Comparison of ENCODE assay signal across 21 cellular contexts in genomic region chr12:129886541-129886940, GRCh38. TPM values are rescaled to one million over a fixed set of nuclear protein-coding genes. Genes with fewer than 3 reads are reported as not detected.
DNase-seq lines count a peak whose midpoint lies in the region; FAIRE-seq and TF ChIP-seq lines count a peak whose summit lies in the region.
"Had no signal": no experiment of that assay in that cellular context is flagged by ENCODE, and none has a peak within 500 bp of the region (broad histone marks: within the 10 kb centered on the region; RNA-seq: fewer than 3 reads in every experiment).

No MANE protein-coding gene starts in this region.

- DNase-seq in NCI-H748 (lab: John Stamatoyannopoulos, UW; ENCODE audit: unreplicated experiment) (peak; percentile 19), NCI-H748 treated with DMSO at 0.1 percent for 48 hours (lab: John Stamatoyannopoulos, UW) (no peak), astrocyte (ENCODE audit: low read depth) (no peak), esophagus muscularis mucosa (ENCODE audit: extremely low spot score) (peak; percentile 57), osteocyte (ENCODE audit: extremely low spot score, unreplicated experiment) (peak; percentile 65), germinal center (ENCODE audit: low spot score) (no peak), NCI-H1105 (lab: John Stamatoyannopoulos, UW) (no peak)
- DNase-seq: ACHN; BE2C; C1 segment of cervical spinal cord; CD4-positive, CD25-positive, alpha-beta regulatory T cell; CD8-positive, alpha-beta memory T cell; DMS 273 treated with DMSO at 0.1 percent for 48 hours; GDM1; GM23248; HFFc6 had no signal

- H3K79me2 ChIP-seq in astrocyte (ENCODE audit: insufficient read depth, low read length), result peaks cover 10% of the 10 kb centered on the region

- H3K4me1 ChIP-seq in astrocyte (ENCODE audit: insufficient read depth, low read length), result no peaks in the 10 kb centered on the region
- H3K4me1 ChIP-seq in esophagus muscularis mucosa, result no peaks in the 10 kb centered on the region
- H3K4me1 ChIP-seq: BE2C had no signal

- no peaks in the 10 kb centered on the region for H4K20me1 ChIP-seq in astrocyte (ENCODE audit: insufficient read depth, low read length)

- H3K36me3 ChIP-seq in astrocyte (ENCODE audit: insufficient read depth, low read length) (no peaks in the 10 kb centered on the region), esophagus muscularis mucosa (no peaks in the 10 kb centered on the region)
- H3K36me3 ChIP-seq: BE2C had no signal

- WGBS in esophagus muscularis mucosa, result 47% methylated on average over 5 of the region's 5 CpGs

- intact Hi-C loops in esophagus muscularis mucosa (cut with DNase I), result no loop called here

- no peak overlapping the region for H3K27ac ChIP-seq in astrocyte (ENCODE audit: low read depth, low read length)
- no peak overlapping the region for H3K27ac ChIP-seq in esophagus muscularis mucosa (replicated peaks in 1 of 4)
- H3K27ac ChIP-seq: GM23248, HL-60 had no signal

- H3K4me3 Mint-ChIP-seq in astrocyte (ENCODE audit: unreplicated experiment) (no peak overlapping the region), osteocyte (ENCODE audit: unreplicated experiment) (no peak overlapping the region)
- H3K4me3 Mint-ChIP-seq: CD4-positive, CD25-positive, alpha-beta regulatory T cell; CD8-positive, alpha-beta memory T cell; HFFc6 had no signal

- no peak for TF ChIP-seq EP300 in esophagus muscularis mucosa (IDR thresholded peaks at IDR 0.05)

- H3K9ac ChIP-seq in astrocyte (ENCODE audit: low read length), result no peak overlapping the region
- H3K9ac ChIP-seq: GM23248 had no signal

- no peaks in the 10 kb centered on the region for H3K36me3 Mint-ChIP-seq in astrocyte (ENCODE audit: low read depth, unreplicated experiment)
- peaks cover 7% of the 10 kb centered on the region for H3K36me3 Mint-ChIP-seq in osteocyte (ENCODE audit: unreplicated experiment)
- H3K36me3 Mint-ChIP-seq: CD4-positive, CD25-positive, alpha-beta regulatory T cell; CD8-positive, alpha-beta memory T cell had no signal

- no peak for TF ChIP-seq POLR2A in esophagus muscularis mucosa (IDR thresholded peaks at IDR 0.05; ENCODE audit: low read depth)

- H3K4me3 ChIP-seq in astrocyte (ENCODE audit: insufficient read depth, low read depth, low read length) (no peak overlapping the region), esophagus muscularis mucosa (no peak overlapping the region)
- H3K4me3 ChIP-seq: GM23248 had no signal

- H3K27me3 Mint-ChIP-seq in astrocyte (ENCODE audit: low read depth, unreplicated experiment), result no peaks in the 10 kb centered on the region
- H3K27me3 Mint-ChIP-seq in osteocyte (ENCODE audit: unreplicated experiment), result no peaks in the 10 kb centered on the region
- H3K27me3 Mint-ChIP-seq: CD4-positive, CD25-positive, alpha-beta regulatory T cell; CD8-positive, alpha-beta memory T cell had no signal

- H3K9me3 Mint-ChIP-seq in astrocyte (ENCODE audit: unreplicated experiment), result peaks cover 3% of the 10 kb centered on the region
- H3K9me3 Mint-ChIP-seq in osteocyte (ENCODE audit: unreplicated experiment), result peaks cover 14% of the 10 kb centered on the region
- H3K9me3 Mint-ChIP-seq: CD8-positive, alpha-beta memory T cell had no signal

- H3K4me1 Mint-ChIP-seq in astrocyte (ENCODE audit: low read depth, unreplicated experiment), result no peaks in the 10 kb centered on the region
- peaks cover 15% of the 10 kb centered on the region for H3K4me1 Mint-ChIP-seq in osteocyte (ENCODE audit: unreplicated experiment)
- H3K4me1 Mint-ChIP-seq: CD4-positive, CD25-positive, alpha-beta regulatory T cell; CD8-positive, alpha-beta memory T cell had no signal

- H3K9me3 ChIP-seq in astrocyte (ENCODE audit: insufficient read depth, low read depth, low read length), result no peaks in the 10 kb centered on the region
- H3K9me3 ChIP-seq in esophagus muscularis mucosa, result no peaks in the 10 kb centered on the region
- H3K9me3 ChIP-seq: BE2C had no signal

- TF ChIP-seq CTCF in astrocyte (IDR thresholded peaks at IDR 0.05; ENCODE audit: insufficient read depth, low read depth, low read length) (no peak), esophagus muscularis mucosa (IDR thresholded peaks at IDR 0.05) (no peak), osteocyte (IDR thresholded peaks at IDR 0.05) (no peak)

- FAIRE-seq in astrocyte (lab: Jason Lieb, UNC), result no peak
- FAIRE-seq: A204.1, GM12892, GM18507, H54 had no signal

- H3K27ac Mint-ChIP-seq in astrocyte (ENCODE audit: unreplicated experiment) (no peak overlapping the region), osteocyte (ENCODE audit: unreplicated experiment) (peak overlapping the region; percentile 61)
- H3K27ac Mint-ChIP-seq: CD4-positive, CD25-positive, alpha-beta regulatory T cell; CD8-positive, alpha-beta memory T cell; HFFc6 had no signal

- peak overlapping the region; percentile 45 for H3K4me2 ChIP-seq in astrocyte (ENCODE audit: low read length)

- no peak overlapping the region for H2AFZ ChIP-seq in astrocyte (ENCODE audit: low read depth, low read length)
- H2AFZ ChIP-seq: GM23248 had no signal

- H3K27me3 ChIP-seq in astrocyte (ENCODE audit: insufficient read depth, low read length) (no peaks in the 10 kb centered on the region), esophagus muscularis mucosa (peaks cover 0 to 3% (median 0%) of the 10 kb centered on the region in 4 donors)
- H3K27me3 ChIP-seq: BE2C had no signal

RNA-seq across cellular contexts. Expression of gene TMEM132D, which starts 17.3 kb away (rescaled TPM):
- total RNA-seq in astrocyte, result not detected in 2 replicates
- under 1 TPM in 1 of 4 donors, not detected in 3; 0.17 TPM for total RNA-seq in esophagus muscularis mucosa
- total RNA-seq in osteocyte, result 15.2 and 16.8 TPM in 2 replicates
- total RNA-seq: CD4-positive, CD25-positive, alpha-beta regulatory T cell; CD8-positive, alpha-beta memory T cell; GM23248; HFFc6 had no signal

Comparison
In these comparisons a context has a peak if more than half of its experiments do, and no peak if none do; other contexts are left out.
1. DNase-seq: peak in NCI-H748 (single experiment), esophagus muscularis mucosa (single experiment) and osteocyte (single experiment); none in NCI-H748 treated with DMSO at 0.1 percent for 48 hours (single experiment), astrocyte (single experiment), germinal center (single experiment) and NCI-H1105 (single experiment).
2. RNA of gene TMEM132D, which starts 17.3 kb away (total RNA-seq): 15.2 to 16.8 TPM in osteocyte; not detected in astrocyte and 0.17 TPM in esophagus muscularis mucosa; every median in the first group is over 10 times any median in the second.